Comparison of ENCODE assay signal across 9 cellular contexts in the genomic region with DNA sequence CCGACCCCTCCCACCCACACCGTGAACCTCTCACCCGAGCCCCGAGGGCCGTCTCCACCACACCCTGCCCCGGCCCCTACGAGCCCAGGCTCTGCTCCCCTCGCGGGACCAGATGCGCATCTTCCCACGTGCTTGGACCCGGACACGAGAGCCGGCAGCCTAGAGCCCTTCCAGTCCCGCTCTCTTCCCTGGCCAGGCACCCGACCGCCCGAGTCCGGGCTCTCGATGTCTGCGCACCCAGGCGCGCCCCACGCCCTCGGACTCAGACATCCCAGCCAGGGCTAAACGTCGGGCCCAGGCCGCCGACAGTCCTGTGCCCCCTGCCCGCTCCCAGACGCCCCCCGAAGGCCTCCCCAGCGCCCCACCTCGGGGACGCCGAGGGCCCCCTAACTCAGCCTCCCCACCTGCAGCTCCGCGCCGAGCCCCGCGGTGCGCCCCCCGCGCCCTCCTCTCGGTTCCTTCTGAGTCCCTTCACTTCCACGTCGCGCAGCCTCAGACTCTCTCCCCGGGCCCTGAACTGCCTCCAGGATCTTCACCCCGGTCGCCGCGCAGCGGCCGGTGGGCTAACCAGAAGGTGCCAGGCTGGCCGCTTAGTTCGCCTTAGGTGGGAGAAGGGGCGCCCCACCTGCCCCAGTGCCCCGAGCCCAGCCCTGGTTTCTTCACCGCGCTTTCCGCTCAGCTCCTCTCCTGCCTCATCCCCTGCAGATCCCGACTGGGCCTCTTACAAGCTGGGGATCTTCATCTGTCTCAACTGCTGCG. TPM values are rescaled to one million over a fixed set of nuclear protein-coding genes. Genes with fewer than 3 reads are reported as not detected.
A peak's percentile ranks its signal among the peaks of the same experiment; 100 is the strongest.
DNase-seq lines count a peak whose midpoint lies in the region; ATAC-seq and TF ChIP-seq lines count a peak whose summit lies in the region.
"Had no signal": no experiment of that assay in that cellular context is flagged by ENCODE, and none has a peak within 500 bp of the region (broad histone marks: within the 10 kb centered on the region; RNA-seq: fewer than 3 reads in every experiment).

No MANE protein-coding gene starts in this region.

- H3K4me1 ChIP-seq in ES-I3 (ENCODE audit: insufficient read depth, low read length) (peaks cover 10% of the 10 kb centered on the region; the same call in 1 of the 2 replicates), RWPE2 (ENCODE audit: insufficient read depth, poor library complexity, severe bottlenecking) (no peaks in the 10 kb centered on the region), esophagus (ENCODE audit: control insufficient read depth in 2 of 2, insufficient read depth in 2 of 2, low read length in 1 of 2) (peaks cover 2% of the 10 kb centered on the region in 2 donors)

- no peak for TF ChIP-seq CTCF in RWPE2 (IDR thresholded peaks at IDR 0.05; ENCODE audit: poor library complexity, severe bottlenecking)

- peak; percentile 48 for ATAC-seq in RWPE2 (ENCODE audit: low read depth)
- ATAC-seq in natural killer cell treated with Interleukin-12 subunit alpha and Interleukin-12 subunit beta and Interleukin-15 and Interleukin-18, amount 100 ng/mL, for 72 hours = peak; percentile 39 to 56

- H3K27ac Mint-ChIP-seq in natural killer cell treated with Interleukin-12 subunit alpha and Interleukin-12 subunit beta and Interleukin-15 and Interleukin-18, amount 100 ng/mL, for 72 hours = no peak overlapping the region

- H3K36me3 Mint-ChIP-seq in natural killer cell treated with Interleukin-12 subunit alpha and Interleukin-12 subunit beta and Interleukin-15 and Interleukin-18, amount 100 ng/mL, for 72 hours = no peaks in the 10 kb centered on the region

- WGBS in esophagus, 2 donors = 3 to 5% methylated on average over 54 to 64 of the region's 64 CpGs

- H3K27me3 ChIP-seq in RWPE2 (ENCODE audit: insufficient read depth, poor library complexity, severe bottlenecking) (peaks cover 35% of the 10 kb centered on the region), esophagus (ENCODE audit: control insufficient read depth in 1 of 2, insufficient read depth in 2 of 2, low read length in 2 of 2) (peaks cover 0 to 10% of the 10 kb centered on the region in 2 donors)

- peak overlapping the region; percentile 58 for H3K4me3 Mint-ChIP-seq in natural killer cell treated with Interleukin-12 subunit alpha and Interleukin-12 subunit beta and Interleukin-15 and Interleukin-18, amount 100 ng/mL, for 72 hours

- H3K9ac ChIP-seq in ES-I3 (ENCODE audit: low read depth, low read length) = peak overlapping the region; percentile 53

- no peaks in the 10 kb centered on the region for H3K9me3 Mint-ChIP-seq in natural killer cell treated with Interleukin-12 subunit alpha and Interleukin-12 subunit beta and Interleukin-15 and Interleukin-18, amount 100 ng/mL, for 72 hours

- H3K27ac ChIP-seq in RWPE2 (ENCODE audit: poor library complexity, severe bottlenecking) (no peak overlapping the region), esophagus (ENCODE audit: low read depth in 2 of 2, low read length in 1 of 2) (peak overlapping the region in 1 of 2 donors; percentile 2)

- no peaks in the 10 kb centered on the region for H3K36me3 ChIP-seq in ES-I3 (ENCODE audit: insufficient read depth, low read length)
- no peaks in the 10 kb centered on the region for H3K36me3 ChIP-seq in RWPE2 (ENCODE audit: low read depth)
- no peaks in the 10 kb centered on the region for H3K36me3 ChIP-seq in esophagus (ENCODE audit: control insufficient read depth in 2 of 2, insufficient read depth in 2 of 2, low read length in 1 of 2)

- peaks cover 13 to 15% of the 10 kb centered on the region in 2 donors for H3K4me1 Mint-ChIP-seq in natural killer cell treated with Interleukin-12 subunit alpha and Interleukin-12 subunit beta and Interleukin-15 and Interleukin-18, amount 100 ng/mL, for 72 hours (ENCODE audit: low read depth in 2 of 2)

- no peak for DNase-seq in RWPE2 (ENCODE audit: low spot score)
- DNase-seq in natural killer cell treated with Interleukin-12 subunit alpha and Interleukin-12 subunit beta and Interleukin-15 and Interleukin-18, amount 100 ng/mL, for 72 hours (ENCODE audit: low spot score) = no peak
- DNase-seq in H4 (ENCODE audit: low spot score) = no peak
- DNase-seq in T-helper 9 cell = no peak
- no peak for DNase-seq in stimulated activated naive CD4-positive, alpha-beta T cell treated with Interleukin-2 at 50 U/mL for 16 hours (lab: John Stamatoyannopoulos, UW)
- no peak for DNase-seq in epidermal melanocyte (ENCODE audit: insufficient read length, low spot score)

- H3K4me3 ChIP-seq in RWPE2 (ENCODE audit: severe bottlenecking) (peak overlapping the region; percentile 27), esophagus (ENCODE audit: low read depth in 1 of 2, low read length in 2 of 2) (peak overlapping the region; percentile 52)

- H3K27me3 Mint-ChIP-seq in natural killer cell treated with Interleukin-12 subunit alpha and Interleukin-12 subunit beta and Interleukin-15 and Interleukin-18, amount 100 ng/mL, for 72 hours = peaks cover 29 to 58% of the 10 kb centered on the region in 2 donors

- H3K9me3 ChIP-seq in ES-I3 (ENCODE audit: control insufficient read depth, insufficient read depth, low read length) (no peaks in the 10 kb centered on the region), RWPE2 (ENCODE audit: severe bottlenecking) (no peaks in the 10 kb centered on the region), esophagus (ENCODE audit: control insufficient read depth in 2 of 2, insufficient read depth in 1 of 2, low read depth in 1 of 2, low read length in 1 of 2) (no peaks in the 10 kb centered on the region)

RNA-seq across cellular contexts. Expression of a gene that starts 0.7 kb away (rescaled TPM):
- polyA plus RNA-seq in esophagus = 1 to 10 TPM; 1.2 to 2.4 TPM
- total RNA-seq in natural killer cell treated with Interleukin-12 subunit alpha and Interleukin-12 subunit beta and Interleukin-15 and Interleukin-18, amount 100 ng/mL, for 72 hours = 1 to 10 TPM in 1 of 2 donors, under 1 TPM in 1; 0.76 to 1.1 TPM
- 0.21 TPM in 1 of 2 replicates, not detected in the other for total RNA-seq in H4 (2014; rRNA removed; shearing (Covaris generic))
- total RNA-seq: HT1080 had no signal

RNA-seq across cellular contexts. Expression of a gene that starts 16.4 kb away (rescaled TPM):
- polyA plus RNA-seq in esophagus = 1 to 10 TPM; 5.0 to 9.2 TPM
- 10 to 100 TPM; 15.3 to 16.1 TPM for total RNA-seq in natural killer cell treated with Interleukin-12 subunit alpha and Interleukin-12 subunit beta and Interleukin-15 and Interleukin-18, amount 100 ng/mL, for 72 hours
- 9.1 and 19.2 TPM in 2 replicates for total RNA-seq in H4 (2014; rRNA removed; shearing (Covaris generic))

RNA-seq across cellular contexts. Expression of a gene that starts 48.4 kb away (rescaled TPM):
- polyA plus RNA-seq in esophagus = 10 to 100 TPM; 14.9 to 17.9 TPM
- 1 to 10 TPM; 6.4 to 8.7 TPM for total RNA-seq in natural killer cell treated with Interleukin-12 subunit alpha and Interleukin-12 subunit beta and Interleukin-15 and Interleukin-18, amount 100 ng/mL, for 72 hours
- total RNA-seq in H4 (2014; rRNA removed; shearing (Covaris generic)) = 14.8 and 19.6 TPM in 2 replicates
